Comparison of ENCODE assay signal across 1 cellular context in the genomic region with DNA sequence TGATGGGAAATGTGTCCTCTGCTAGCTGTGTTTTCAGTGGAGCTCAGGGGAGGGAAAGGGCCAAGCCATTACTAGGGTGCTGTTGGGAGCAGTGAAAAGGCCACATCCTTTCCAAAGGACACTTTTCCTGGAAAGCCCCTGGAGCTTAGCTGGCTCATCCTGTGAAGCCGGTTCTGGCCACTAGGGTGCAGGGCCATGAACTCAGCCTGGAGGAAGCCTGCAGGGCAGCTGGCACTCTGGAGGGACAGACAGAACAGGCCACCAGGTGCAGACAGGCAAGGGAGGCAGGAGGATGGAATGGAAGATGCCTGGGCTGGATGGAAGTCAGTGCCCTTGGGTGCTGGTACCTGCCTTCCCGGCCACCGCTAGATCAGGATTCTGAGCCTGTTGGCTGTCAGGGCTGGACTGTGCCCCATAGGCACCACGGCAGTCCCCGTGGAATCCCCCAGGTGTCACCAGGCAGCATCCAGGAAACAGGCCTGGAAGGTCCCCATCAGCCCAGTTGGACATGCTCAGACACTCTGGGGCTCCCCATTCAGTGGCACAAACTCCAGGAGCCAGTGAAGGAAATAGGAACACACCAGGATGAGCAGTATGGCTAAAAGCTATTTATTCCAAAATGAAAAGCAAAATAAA.
TF ChIP-seq lines count a peak whose summit lies in the region.

No MANE protein-coding gene starts in this region.

TF ChIP-seq in WTC11, 78 proteins besides CTCF, POLR2A, EP300 and RAD21 (continued from another document):
- TF ChIP-seq, protein P1, sequence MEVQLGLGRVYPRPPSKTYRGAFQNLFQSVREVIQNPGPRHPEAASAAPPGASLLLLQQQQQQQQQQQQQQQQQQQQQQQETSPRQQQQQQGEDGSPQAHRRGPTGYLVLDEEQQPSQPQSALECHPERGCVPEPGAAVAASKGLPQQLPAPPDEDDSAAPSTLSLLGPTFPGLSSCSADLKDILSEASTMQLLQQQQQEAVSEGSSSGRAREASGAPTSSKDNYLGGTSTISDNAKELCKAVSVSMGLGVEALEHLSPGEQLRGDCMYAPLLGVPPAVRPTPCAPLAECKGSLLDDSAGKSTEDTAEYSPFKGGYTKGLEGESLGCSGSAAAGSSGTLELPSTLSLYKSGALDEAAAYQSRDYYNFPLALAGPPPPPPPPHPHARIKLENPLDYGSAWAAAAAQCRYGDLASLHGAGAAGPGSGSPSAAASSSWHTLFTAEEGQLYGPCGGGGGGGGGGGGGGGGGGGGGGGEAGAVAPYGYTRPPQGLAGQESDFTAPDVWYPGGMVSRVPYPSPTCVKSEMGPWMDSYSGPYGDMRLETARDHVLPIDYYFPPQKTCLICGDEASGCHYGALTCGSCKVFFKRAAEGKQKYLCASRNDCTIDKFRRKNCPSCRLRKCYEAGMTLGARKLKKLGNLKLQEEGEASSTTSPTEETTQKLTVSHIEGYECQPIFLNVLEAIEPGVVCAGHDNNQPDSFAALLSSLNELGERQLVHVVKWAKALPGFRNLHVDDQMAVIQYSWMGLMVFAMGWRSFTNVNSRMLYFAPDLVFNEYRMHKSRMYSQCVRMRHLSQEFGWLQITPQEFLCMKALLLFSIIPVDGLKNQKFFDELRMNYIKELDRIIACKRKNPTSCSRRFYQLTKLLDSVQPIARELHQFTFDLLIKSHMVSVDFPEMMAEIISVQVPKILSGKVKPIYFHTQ (CRISPR knock-in tag; IDR thresholded peaks at IDR 0.05), result no peak
TF ChIP-seq in WTC11: peak in this region for 4.
